20 cellular contexts compared by ENCODE assay signal in the genomic region with DNA sequence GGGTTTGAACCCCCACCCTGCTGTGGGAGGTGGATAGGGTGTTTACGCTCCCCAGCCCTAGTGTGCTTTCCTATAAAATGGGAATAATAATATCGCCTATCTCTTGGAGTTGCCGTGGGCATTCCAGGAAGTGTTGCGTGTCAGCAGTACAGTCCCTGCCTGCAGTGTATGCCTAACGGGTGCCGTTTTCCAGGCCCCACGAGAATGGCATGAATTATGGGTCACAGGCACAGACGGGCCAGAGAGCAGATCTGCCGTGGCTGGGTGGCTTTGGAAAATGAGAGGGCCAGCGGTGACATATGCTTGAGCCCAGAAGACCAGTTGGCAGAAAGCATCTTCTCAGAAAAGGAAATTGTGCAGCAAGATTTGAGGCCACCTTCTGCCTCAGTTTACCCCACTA.
DNase-seq lines count a peak whose midpoint lies in the region; ATAC-seq and TF ChIP-seq lines count a peak whose summit lies in the region.
"Had no signal": no experiment of that assay in that cellular context is flagged by ENCODE, and none has a peak within 500 bp of the region (broad histone marks: within the 10 kb centered on the region; RNA-seq: fewer than 3 reads in every experiment).

No MANE protein-coding gene starts in this region.

- H3K4me2 ChIP-seq in BLaER1 (peak overlapping the region; percentile 97), trophoblast cell (ENCODE audit: low read length) (no peak overlapping the region)

- H2AK5ac ChIP-seq in trophoblast cell (ENCODE audit: low read length): peak overlapping the region; percentile 16

- no peaks in the 10 kb centered on the region for H3K79me2 ChIP-seq in trophoblast cell (ENCODE audit: control insufficient read depth, insufficient read depth, low read length, poor library complexity)

- H2BK5ac ChIP-seq in trophoblast cell (ENCODE audit: low read depth, low read length, poor library complexity): no peak overlapping the region

- TF ChIP-seq CTCF in glutamatergic neuron (IDR thresholded peaks at IDR 0.05; ENCODE audit: partially characterized antibody, unreplicated experiment): no peak

- H4K91ac ChIP-seq in trophoblast cell (ENCODE audit: low read depth, low read length): peak overlapping the region; percentile 55

- peak overlapping the region; percentile 60 for H3K18ac ChIP-seq in trophoblast cell (ENCODE audit: low read length)

- H3K27ac Mint-ChIP-seq in glutamatergic neuron (ENCODE audit: unreplicated experiment): peak overlapping the region; percentile 86
- H3K27ac Mint-ChIP-seq: activated CD8-positive, alpha-beta T cell treated with anti-CD3 and anti-CD28 coated beads, Interleukin-2, amount 10 ng/mL, durations not matched to agents 7 days and 5 days had no signal

- H3K27me3 ChIP-seq in BLaER1: no peaks in the 10 kb centered on the region
- no peaks in the 10 kb centered on the region for H3K27me3 ChIP-seq in NT2/D1 (ENCODE audit: insufficient read depth, insufficient read length)
- no peaks in the 10 kb centered on the region for H3K27me3 ChIP-seq in trophoblast cell (ENCODE audit: insufficient read depth, low read length)
- H3K27me3 ChIP-seq: transverse colon had no signal

- H4K20me1 ChIP-seq in BLaER1: peaks cover 17% of the 10 kb centered on the region

- peak overlapping the region; percentile 63 for H2BK12ac ChIP-seq in trophoblast cell (ENCODE audit: low read length)

- H3K79me1 ChIP-seq in trophoblast cell (ENCODE audit: low read length): peaks cover 6% of the 10 kb centered on the region

- H3K36me3 Mint-ChIP-seq in glutamatergic neuron (ENCODE audit: unreplicated experiment): peaks cover 9% of the 10 kb centered on the region

- H3K4me1 ChIP-seq in BLaER1: peaks cover 100% of the 10 kb centered on the region
- H3K4me1 ChIP-seq in NT2/D1 (ENCODE audit: insufficient read depth, insufficient read length): peaks cover 26% of the 10 kb centered on the region
- peaks cover 11 to 13% of the 10 kb centered on the region in 2 experiments for H3K4me1 ChIP-seq in trophoblast cell (ENCODE audit: control insufficient read depth in 1 of 2, insufficient read depth in 2 of 2, low read length in 2 of 2)

- H3K9me3 Mint-ChIP-seq in glutamatergic neuron (ENCODE audit: unreplicated experiment): peaks cover 24% of the 10 kb centered on the region

- DNase-seq in NT2/D1 (ENCODE audit: low read depth, low spot score): no peak
- DNase-seq in glutamatergic neuron: no peak
- no peak for DNase-seq in trophoblast cell
- DNase-seq in hippocampal formation (lab: John Stamatoyannopoulos, UW): no peak
- DNase-seq in RKO (ENCODE audit: low spot score): no peak
- no peak for DNase-seq in NOMO-1 treated with DMSO at 0.1 percent for 48 hours (lab: John Stamatoyannopoulos, UW; ENCODE audit: unreplicated experiment)
- DNase-seq: activated CD4-positive, CD25-positive, alpha-beta regulatory T cell treated with anti-CD3 and anti-CD28 coated beads, Interleukin-2, amount 50 U/mL, for 72 hours; activated CD8-positive, alpha-beta T cell treated with anti-CD3 and anti-CD28 coated beads, Interleukin-2, amount 10 ng/mL, durations not matched to agents 7 days and 5 days; dermis blood vessel endothelial cell; midbrain; NCI-H1694; NCI-H2227 treated with DMSO at 0.1 percent for 48 hours; NCI-H748 treated with DMSO at 0.1 percent for 48 hours; OCI-M1; stimulated activated CD4-positive, alpha-beta T cell treated with anti-CD3 and anti-CD28 coated beads, Interleukin-4, amount 100 ng/mL, for 4 hours; transverse colon had no signal

- no CpG with 5 or more reads among the region's 10 CpGs for WGBS in trophoblast cell (ENCODE audit: extremely low coverage, insufficient coverage, insufficient read length)

- H3K36me3 ChIP-seq in BLaER1 (no peaks in the 10 kb centered on the region), NT2/D1 (ENCODE audit: insufficient read depth, insufficient read length, low read length) (peaks cover 8% of the 10 kb centered on the region), trophoblast cell (ENCODE audit: control insufficient read depth in 1 of 2, insufficient read depth in 2 of 2, low read length in 2 of 2) (no peaks in the 10 kb centered on the region)
- H3K36me3 ChIP-seq: transverse colon had no signal

- H3K27ac ChIP-seq in BLaER1 (peak overlapping the region; percentile 62), trophoblast cell (ENCODE audit: low read depth, low read length) (peak overlapping the region; percentile 35)
- H3K27ac ChIP-seq: skin epidermis had no signal

- no peaks in the 10 kb centered on the region for H3K9me3 ChIP-seq in BLaER1
- H3K9me3 ChIP-seq in NT2/D1 (ENCODE audit: insufficient read depth, low read length): peaks cover 10% of the 10 kb centered on the region; the same call in 1 of the 2 replicates
- H3K9me3 ChIP-seq in trophoblast cell (ENCODE audit: insufficient read depth, low read depth, low read length): peaks cover 2% of the 10 kb centered on the region
- H3K9me3 ChIP-seq: transverse colon had no signal

- peak overlapping the region; percentile 53 for H2BK120ac ChIP-seq in trophoblast cell (ENCODE audit: insufficient read depth, low read length, poor library complexity)

- H3K4me1 Mint-ChIP-seq in glutamatergic neuron (ENCODE audit: low read depth, unreplicated experiment): peaks cover 68% of the 10 kb centered on the region

- H3K4me3 Mint-ChIP-seq in glutamatergic neuron (ENCODE audit: unreplicated experiment): peak overlapping the region; percentile 84
- H3K4me3 Mint-ChIP-seq: activated CD8-positive, alpha-beta T cell treated with anti-CD3 and anti-CD28 coated beads, Interleukin-2, amount 10 ng/mL, durations not matched to agents 7 days and 5 days had no signal

- H3K23ac ChIP-seq in trophoblast cell (ENCODE audit: low read length): no peak overlapping the region

- no peak overlapping the region for H2AFZ ChIP-seq in trophoblast cell (ENCODE audit: insufficient read depth, low read length, poor library complexity)

- no peak overlapping the region for H4K12ac ChIP-seq in trophoblast cell (ENCODE audit: low read depth, low read length)

- peak overlapping the region; percentile 13 for H3K14ac ChIP-seq in trophoblast cell (ENCODE audit: low read length)

- peak overlapping the region; percentile 60; the same call in 1 of the 2 replicates for H3K9ac ChIP-seq in BLaER1
- peak overlapping the region; percentile 58 for H3K9ac ChIP-seq in NT2/D1 (ENCODE audit: insufficient read length, low read depth)
- H3K9ac ChIP-seq in trophoblast cell (ENCODE audit: low read length): no peak overlapping the region

- H3K4me3 ChIP-seq in BLaER1 (peak overlapping the region; percentile 17; the same call in 1 of the 2 replicates), NT2/D1 (ENCODE audit: insufficient read length, low read depth) (no peak overlapping the region), trophoblast cell (ENCODE audit: low read depth, low read length) (no peak overlapping the region)
- H3K4me3 ChIP-seq: skin epidermis, transverse colon had no signal

- ATAC-seq in HG03159 (IDR thresholded peaks at IDR 0.05; ENCODE audit: unreplicated experiment): no peak
- ATAC-seq: activated CD8-positive, alpha-beta T cell treated with anti-CD3 and anti-CD28 coated beads, Interleukin-2, amount 10 ng/mL, durations not matched to agents 7 days and 5 days; HCT116 had no signal

- H3K4ac ChIP-seq in trophoblast cell (ENCODE audit: low read depth, low read length): peak overlapping the region; percentile 39

- H3K27me3 Mint-ChIP-seq in glutamatergic neuron (ENCODE audit: unreplicated experiment): peaks cover 24% of the 10 kb centered on the region

- H4K8ac ChIP-seq in trophoblast cell (ENCODE audit: low read depth, low read length): no peak overlapping the region
